ENCODE assay signal across 1 cellular context in the genomic region with DNA sequence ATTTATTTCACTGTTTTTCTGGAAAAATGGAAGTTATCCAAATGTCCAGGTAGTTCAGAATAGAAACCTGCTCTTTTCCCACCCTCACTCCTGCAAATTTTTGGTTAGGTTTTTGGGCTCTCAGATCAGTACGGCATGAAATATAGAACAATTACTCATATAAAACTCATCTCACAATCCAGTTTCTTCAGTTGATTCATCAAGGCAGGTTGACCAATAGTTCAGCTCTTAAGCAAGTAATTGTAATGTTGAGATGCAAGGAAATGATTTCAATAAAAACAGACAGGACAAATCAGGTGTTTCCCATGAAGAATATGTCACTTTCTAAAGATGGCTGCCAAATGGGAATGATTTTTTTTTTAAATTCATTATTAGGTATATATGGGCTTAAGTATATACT.
TF ChIP-seq lines count a peak whose summit lies in the region.

No MANE protein-coding gene starts in this region.

TF ChIP-seq in A549, 52 proteins besides CTCF, POLR2A, EP300 and RAD21 (continued from another document):
- TF ChIP-seq USF2 (IDR thresholded peaks at IDR 0.05) (no peak), CBX8 (IDR thresholded peaks at IDR 0.05) (no peak), FOXS1 (CRISPR knock-in tag; IDR thresholded peaks at IDR 0.05) (no peak), HOXB5 (CRISPR knock-in tag; IDR thresholded peaks at IDR 0.05) (no peak), BCL3 (IDR thresholded peaks at IDR 0.05) (no peak), RNF2 (IDR thresholded peaks at IDR 0.05; ENCODE audit: borderline replicate concordance, low read depth) (no peak), CEBPB (IDR thresholded peaks at IDR 0.05) (no peak), ELK1 (IDR thresholded peaks at IDR 0.05; ENCODE audit: low read depth, low read length) (no peak), CHD2 (IDR thresholded peaks at IDR 0.05; ENCODE audit: low read length, partially characterized antibody) (no peak), KDM5A (IDR thresholded peaks at IDR 0.05) (no peak), HOXA7 (CRISPR knock-in tag; IDR thresholded peaks at IDR 0.05) (no peak)
